ENCODE assay signal across 12 cellular contexts in the genomic region with DNA sequence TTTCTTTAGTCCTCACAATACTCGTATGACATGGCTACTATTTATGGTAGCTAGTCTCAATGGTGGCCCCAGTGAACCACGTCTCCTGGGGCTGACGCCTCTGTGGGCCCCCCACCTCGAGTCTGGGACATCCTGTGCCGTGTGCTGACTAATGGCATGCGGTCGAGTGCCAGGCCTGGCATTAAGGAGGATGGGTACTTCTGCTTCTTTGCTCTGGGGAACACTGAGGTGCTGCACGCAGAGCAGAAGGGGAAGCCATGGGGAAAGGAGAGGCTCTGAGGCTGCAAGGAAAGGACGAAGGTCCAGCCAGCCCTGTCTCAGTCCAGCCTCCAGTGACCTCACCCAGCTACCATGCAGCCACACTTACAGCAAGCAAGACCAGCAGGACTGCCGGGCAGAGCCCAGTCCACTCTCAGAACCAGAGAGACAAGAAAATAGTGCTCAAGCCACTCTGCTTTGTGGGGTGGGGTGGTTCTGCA. TPM values are rescaled to one million over a fixed set of nuclear protein-coding genes. Genes with fewer than 3 reads are reported as not detected.
DNase-seq lines count a peak whose midpoint lies in the region; ATAC-seq lines count a peak whose summit lies in the region.
"Had no signal": no experiment of that assay in that cellular context is flagged by ENCODE, and none has a peak within 500 bp of the region (broad histone marks: within the 10 kb centered on the region; RNA-seq: fewer than 3 reads in every experiment).

No MANE protein-coding gene starts in this region.

- H3K9me3 Mint-ChIP-seq in natural killer cell treated with Interleukin-12 subunit alpha and Interleukin-12 subunit beta and Interleukin-15 and Interleukin-18, amount 100 ng/mL, for 72 hours: no peaks in the 10 kb centered on the region
- H3K9me3 Mint-ChIP-seq: activated CD4-positive, alpha-beta memory T cell treated with anti-CD3 and anti-CD28 coated beads, Interleukin-2, amount 10 ng/mL, durations not matched to agents 7 days and 5 days; CD8-positive, alpha-beta T cell had no signal

- peak; percentile 56 for ATAC-seq in esophagus mucosa
- ATAC-seq in natural killer cell treated with Interleukin-12 subunit alpha and Interleukin-12 subunit beta and Interleukin-15 and Interleukin-18, amount 100 ng/mL, for 72 hours: no peak
- ATAC-seq in left lobe of liver: no peak
- no peak for ATAC-seq in HG02852 (IDR thresholded peaks at IDR 0.05; ENCODE audit: unreplicated experiment)
- ATAC-seq: CD8-positive, alpha-beta T cell had no signal

- H3K4me3 Mint-ChIP-seq in natural killer cell treated with Interleukin-12 subunit alpha and Interleukin-12 subunit beta and Interleukin-15 and Interleukin-18, amount 100 ng/mL, for 72 hours: no peak overlapping the region
- H3K4me3 Mint-ChIP-seq: activated CD4-positive, alpha-beta memory T cell treated with anti-CD3 and anti-CD28 coated beads, Interleukin-2, amount 10 ng/mL, durations not matched to agents 7 days and 5 days; CD8-positive, alpha-beta T cell had no signal

- H3K36me3 Mint-ChIP-seq in natural killer cell treated with Interleukin-12 subunit alpha and Interleukin-12 subunit beta and Interleukin-15 and Interleukin-18, amount 100 ng/mL, for 72 hours: no peaks in the 10 kb centered on the region
- H3K36me3 Mint-ChIP-seq: CD8-positive, alpha-beta T cell had no signal

- peaks cover 5% of the 10 kb centered on the region in 2 donors for H3K4me1 Mint-ChIP-seq in natural killer cell treated with Interleukin-12 subunit alpha and Interleukin-12 subunit beta and Interleukin-15 and Interleukin-18, amount 100 ng/mL, for 72 hours (ENCODE audit: low read depth in 2 of 2)

- no peak overlapping the region for H3K27ac Mint-ChIP-seq in natural killer cell treated with Interleukin-12 subunit alpha and Interleukin-12 subunit beta and Interleukin-15 and Interleukin-18, amount 100 ng/mL, for 72 hours
- H3K27ac Mint-ChIP-seq: activated CD4-positive, alpha-beta memory T cell treated with anti-CD3 and anti-CD28 coated beads, Interleukin-2, amount 10 ng/mL, durations not matched to agents 7 days and 5 days; CD8-positive, alpha-beta T cell had no signal

- DNase-seq in Ammon's horn (ENCODE audit: low spot score) (peak; percentile 60), NOMO-1 treated with DMSO at 0.1 percent for 48 hours (lab: John Stamatoyannopoulos, UW; ENCODE audit: unreplicated experiment) (peak; percentile 88), NCI-H1092 treated with DMSO at 0.1 percent for 48 hours (lab: John Stamatoyannopoulos, UW) (no peak), left lobe of liver (ENCODE audit: low spot score) (no peak)
- peak; percentile 39 for DNase-seq in natural killer cell treated with Interleukin-12 subunit alpha and Interleukin-12 subunit beta and Interleukin-15 and Interleukin-18, amount 100 ng/mL, for 72 hours (ENCODE audit: low spot score)
- DNase-seq in stimulated activated CD4-positive, alpha-beta T cell treated with anti-CD3 and anti-CD28 coated beads, Interleukin-4, amount 100 ng/mL, for 1 hour: no peak
- DNase-seq: activated CD4-positive, alpha-beta memory T cell treated with anti-CD3 and anti-CD28 coated beads, Interleukin-2, amount 10 ng/mL, durations not matched to agents 7 days and 5 days; CD8-positive, alpha-beta T cell; NCI-H2107; stimulated activated CD4-positive, alpha-beta T cell treated with anti-CD3 and anti-CD28 coated beads, Interleukin-4, amount 100 ng/mL, for 24 hours had no signal

- no peaks in the 10 kb centered on the region for H3K27me3 Mint-ChIP-seq in natural killer cell treated with Interleukin-12 subunit alpha and Interleukin-12 subunit beta and Interleukin-15 and Interleukin-18, amount 100 ng/mL, for 72 hours
- H3K27me3 Mint-ChIP-seq: activated CD4-positive, alpha-beta memory T cell treated with anti-CD3 and anti-CD28 coated beads, Interleukin-2, amount 10 ng/mL, durations not matched to agents 7 days and 5 days had no signal

RNA-seq across cellular contexts. Expression of a gene that starts 5.7 kb away (rescaled TPM):
- total RNA-seq in esophagus mucosa: 132 TPM
- 100 to 1,000 TPM; 158 to 216 TPM for total RNA-seq in natural killer cell treated with Interleukin-12 subunit alpha and Interleukin-12 subunit beta and Interleukin-15 and Interleukin-18, amount 100 ng/mL, for 72 hours
- total RNA-seq in left lobe of liver: 93.3 TPM

Comparison
In these comparisons a context has a peak if more than half of its experiments do, and no peak if none do; other contexts are left out.
1. DNase-seq: peak in Ammon's horn (single experiment), NOMO-1 treated with DMSO at 0.1 percent for 48 hours (single experiment) and natural killer cell treated with Interleukin-12 subunit alpha and Interleukin-12 subunit beta and Interleukin-15 and Interleukin-18, amount 100 ng/mL, for 72 hours (single experiment); none in NCI-H1092 treated with DMSO at 0.1 percent for 48 hours (single experiment), left lobe of liver (single experiment) and stimulated activated CD4-positive, alpha-beta T cell treated with anti-CD3 and anti-CD28 coated beads, Interleukin-4, amount 100 ng/mL, for 1 hour (single experiment).